Comparison of ENCODE assay signal across 1 cellular context in the genomic region with DNA sequence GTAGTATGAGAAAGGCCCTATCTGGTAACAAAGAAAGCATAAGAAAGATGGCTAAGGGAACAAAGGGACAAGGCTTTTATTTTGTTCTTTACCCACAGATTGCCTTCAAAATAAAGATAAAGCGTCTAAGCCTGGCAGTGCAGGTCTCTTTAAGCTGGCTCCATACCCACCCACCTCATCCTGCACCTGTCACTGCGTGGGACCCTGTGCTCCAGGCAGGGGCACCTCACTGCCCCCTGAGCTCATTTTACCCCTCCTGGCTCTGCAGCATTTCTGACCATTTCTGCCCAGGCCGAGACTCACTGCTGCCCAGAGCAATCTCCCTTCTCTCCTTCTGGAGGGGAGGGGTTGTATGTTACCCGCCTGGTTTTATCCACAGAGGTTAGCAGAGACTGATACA.
TF ChIP-seq lines count a peak whose summit lies in the region.

No MANE protein-coding gene starts in this region.

TF ChIP-seq in H1, 55 proteins besides CTCF, POLR2A, EP300 and RAD21:
- TF ChIP-seq PHF8 (conservative IDR thresholded peaks at IDR 0.05; ENCODE audit: low read depth, low read length): no peak
- no peak for TF ChIP-seq EZH2 (IDR thresholded peaks at IDR 0.05; ENCODE audit: low read depth, low read length, severe bottlenecking)
- no peak for TF ChIP-seq YY1 (IDR thresholded peaks at IDR 0.05; ENCODE audit: low read depth, low read length)
- no peak for TF ChIP-seq GABPA (IDR thresholded peaks at IDR 0.05; ENCODE audit: borderline replicate concordance, insufficient read depth, low read length)
- TF ChIP-seq TAF7 (optimal IDR thresholded peaks at IDR 0.05; ENCODE audit: borderline replicate concordance, low read depth, low read length): no peak
- TF ChIP-seq SIX5 (IDR thresholded peaks at IDR 0.05; ENCODE audit: low read depth, low read length): no peak
- TF ChIP-seq KDM5A (IDR thresholded peaks at IDR 0.05; ENCODE audit: low read length): no peak
- TF ChIP-seq CEBPB (IDR thresholded peaks at IDR 0.05; ENCODE audit: low read depth, low read length): no peak
- TF ChIP-seq, protein P1, sequence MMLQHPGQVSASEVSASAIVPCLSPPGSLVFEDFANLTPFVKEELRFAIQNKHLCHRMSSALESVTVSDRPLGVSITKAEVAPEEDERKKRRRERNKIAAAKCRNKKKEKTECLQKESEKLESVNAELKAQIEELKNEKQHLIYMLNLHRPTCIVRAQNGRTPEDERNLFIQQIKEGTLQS (IDR thresholded peaks at IDR 0.05; ENCODE audit: insufficient read depth, low read depth, low read length): no peak
- no peak for TF ChIP-seq ASH2L (IDR thresholded peaks at IDR 0.05; ENCODE audit: low read length)
- TF ChIP-seq BCL11A (IDR thresholded peaks at IDR 0.05; ENCODE audit: low read depth in 2 of 2, low read length in 2 of 2): no peak
- no peak for TF ChIP-seq BRCA1 (IDR thresholded peaks at IDR 0.05; ENCODE audit: low read depth, low read length)
- no peak for TF ChIP-seq NANOG (IDR thresholded peaks at IDR 0.05; ENCODE audit: insufficient read depth, low read depth, low read length, poor library complexity, severe bottlenecking)
